26 cellular contexts compared by ENCODE assay signal in the genomic region with DNA sequence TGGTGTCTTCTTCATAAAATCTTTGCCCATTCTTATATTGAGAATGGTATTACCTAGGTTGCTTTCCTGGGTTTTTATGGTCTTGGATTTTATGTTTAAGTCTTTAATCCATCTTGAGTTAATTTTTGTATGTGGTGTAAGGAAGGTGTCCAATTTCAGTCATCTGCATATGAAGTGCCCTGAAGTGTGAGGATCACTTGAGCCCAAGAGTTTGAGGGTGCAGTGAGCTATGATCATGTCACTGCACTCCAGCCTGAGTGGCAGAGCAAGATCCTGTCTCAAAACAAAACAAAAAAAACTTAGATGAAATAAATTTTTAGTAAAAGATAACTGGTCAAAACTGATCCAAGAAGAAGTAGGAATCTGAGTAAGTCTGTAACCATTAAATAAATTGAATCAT.
"Had no signal": no experiment of that assay in that cellular context is flagged by ENCODE, and none has a peak within 500 bp of the region (broad histone marks: within the 10 kb centered on the region; RNA-seq: fewer than 3 reads in every experiment).

No MANE protein-coding gene starts in this region.

- H3K9me3 Mint-ChIP-seq: activated CD8-positive, alpha-beta T cell treated with anti-CD3 and anti-CD28 coated beads for 36 hours; activated naive CD4-positive, alpha-beta T cell treated with anti-CD3 and anti-CD28 coated beads, Interleukin-2, amount 10 ng/mL, durations not matched to agents 7 days and 5 days; activated T-helper 2 cell treated with anti-CD3 and anti-CD28 coated beads, Interferon-gamma antibody, Interleukin-2, Interleukin-4, amounts not matched to agents 10 μg/mL and 5 μg/mL and 100 μg/mL, durations not matched to agents 14 hours and 24 hours and 36 hours; T-helper 1 cell treated with Interleukin-12 subunit alpha and Interleukin-12 subunit beta and Interleukin-4 antibody, amounts not matched to agents 30 μg/mL and 1 μg/mL, for 36 hours had no signal

- H3K4me1 Mint-ChIP-seq: activated naive CD4-positive, alpha-beta T cell treated with anti-CD3 and anti-CD28 coated beads, Interleukin-2, amount 10 ng/mL, durations not matched to agents 7 days and 5 days; activated naive CD8-positive, alpha-beta T cell treated with anti-CD3 and anti-CD28 coated beads for 36 hours had no signal

- H3K4me3 Mint-ChIP-seq: activated CD8-positive, alpha-beta T cell treated with anti-CD3 and anti-CD28 coated beads for 36 hours; activated naive CD4-positive, alpha-beta T cell treated with anti-CD3 and anti-CD28 coated beads, Interleukin-2, amount 10 ng/mL, durations not matched to agents 7 days and 5 days; activated naive CD8-positive, alpha-beta T cell treated with anti-CD3 and anti-CD28 coated beads for 36 hours; activated T-cell treated with anti-CD3 and anti-CD28 coated beads, Interleukin-2, amount 50 U/mL, for 72 hours; T-helper 1 cell treated with Interleukin-12 subunit alpha and Interleukin-12 subunit beta and Interleukin-4 antibody, amounts not matched to agents 30 μg/mL and 1 μg/mL, for 36 hours had no signal

- H3K27me3 ChIP-seq: brain microvascular endothelial cell, SJSA1 had no signal

- H3K9me3 ChIP-seq: SJSA1 had no signal

- H3K4me1 ChIP-seq: SJSA1 had no signal

- DNase-seq: activated CD4-positive, alpha-beta T cell treated with anti-CD3 and anti-CD28 coated beads for 4 hours; activated CD8-positive, alpha-beta memory T cell treated with anti-CD3 and anti-CD28 coated beads, Interleukin-2, amount 50 U/mL, for 4 hours; activated CD8-positive, alpha-beta T cell treated with anti-CD3 and anti-CD28 coated beads for 36 hours; activated gamma-delta T cell treated with Interleukin-2 at 50 U/mL for 16 hours; activated naive CD4-positive, alpha-beta T cell treated with anti-CD3 and anti-CD28 coated beads, Interleukin-2, amount 10 ng/mL, durations not matched to agents 7 days and 5 days; activated naive CD8-positive, alpha-beta T cell treated with anti-CD3 and anti-CD28 coated beads for 36 hours; activated T-cell treated with anti-CD3 and anti-CD28 coated beads, Interleukin-2, amount 50 U/mL, for 72 hours; brain microvascular endothelial cell; MM.1S; NCI-H1694; NCI-H2029 treated with DMSO at 0.1 percent for 48 hours; NCI-H2171; NCI-H2227 treated with DMSO at 0.1 percent for 48 hours; NCI-H446 treated with DMSO at 0.1 percent for 48 hours; NCI-H82; NK-92 treated with Interleukin-12 subunit alpha and Interleukin-12 subunit beta, amount 100 ng/mL, for 24 hours; OCI-M1; RPMI8226 had no signal

- H3K36me3 Mint-ChIP-seq: activated naive CD4-positive, alpha-beta T cell treated with anti-CD3 and anti-CD28 coated beads, Interleukin-2, amount 10 ng/mL, durations not matched to agents 7 days and 5 days; activated naive CD8-positive, alpha-beta T cell treated with anti-CD3 and anti-CD28 coated beads for 36 hours had no signal

- H3K27ac Mint-ChIP-seq: activated CD8-positive, alpha-beta T cell treated with anti-CD3 and anti-CD28 coated beads for 36 hours; activated naive CD4-positive, alpha-beta T cell treated with anti-CD3 and anti-CD28 coated beads, Interleukin-2, amount 10 ng/mL, durations not matched to agents 7 days and 5 days; activated naive CD8-positive, alpha-beta T cell treated with anti-CD3 and anti-CD28 coated beads for 36 hours; activated T-cell treated with anti-CD3 and anti-CD28 coated beads, Interleukin-2, amount 50 U/mL, for 72 hours; activated T-helper 2 cell treated with anti-CD3 and anti-CD28 coated beads, Interferon-gamma antibody, Interleukin-2, Interleukin-4, amounts not matched to agents 10 μg/mL and 5 μg/mL and 100 μg/mL, durations not matched to agents 14 hours and 24 hours and 36 hours; T-helper 1 cell treated with Interleukin-12 subunit alpha and Interleukin-12 subunit beta and Interleukin-4 antibody, amounts not matched to agents 30 μg/mL and 1 μg/mL, for 36 hours had no signal

- H3K36me3 ChIP-seq: brain microvascular endothelial cell, cardiac muscle cell, SJSA1 had no signal

- ATAC-seq: activated CD4-positive, CD25-positive, alpha-beta regulatory T cell treated with anti-CD3 and anti-CD28 coated beads, Interleukin-2, amount 50 U/mL, for 24 hours; activated CD8-positive, alpha-beta T cell treated with anti-CD3 and anti-CD28 coated beads for 36 hours; activated T-cell treated with anti-CD3 and anti-CD28 coated beads, Interleukin-2, amount 50 U/mL, for 72 hours; Panc1; Right ventricle myocardium inferior; SK-N-SH treated with all-trans-retinoic acid at 6 μM for 48 hours had no signal

- H3K27ac ChIP-seq: brain microvascular endothelial cell, cardiac muscle cell, SJSA1 had no signal

- H3K4me3 ChIP-seq: cardiac muscle cell, SJSA1 had no signal
